17 cellular contexts compared by ENCODE assay signal in the genomic region with DNA sequence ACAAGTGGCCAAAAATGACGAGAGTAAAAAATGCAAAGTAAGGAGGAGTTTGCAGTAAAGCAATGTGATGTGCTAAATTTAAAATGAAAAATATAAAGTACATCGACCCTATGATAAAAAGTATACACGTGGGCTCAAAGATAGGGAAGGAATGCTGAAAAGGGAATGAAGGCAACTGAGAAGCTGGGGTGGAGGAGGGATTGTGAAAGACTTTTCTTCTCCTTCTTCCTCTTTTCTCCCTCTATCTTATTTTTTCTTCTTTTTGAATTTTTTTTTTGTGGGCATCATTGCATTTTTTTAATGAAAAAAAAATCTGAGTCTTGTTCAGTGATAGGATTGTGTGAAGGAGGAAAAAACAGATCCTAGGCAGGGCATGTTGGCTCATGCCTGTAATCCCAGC. TPM values are rescaled to one million over a fixed set of nuclear protein-coding genes. Genes with fewer than 3 reads are reported as not detected.
A peak's percentile ranks its signal among the peaks of the same experiment; 100 is the strongest.
DNase-seq lines count a peak whose midpoint lies in the region; ATAC-seq and TF ChIP-seq lines count a peak whose summit lies in the region.
"Had no signal": no experiment of that assay in that cellular context is flagged by ENCODE, and none has a peak within 500 bp of the region (broad histone marks: within the 10 kb centered on the region; RNA-seq: fewer than 3 reads in every experiment).

No MANE protein-coding gene starts in this region.

- H3K4me3 ChIP-seq in BLaER1 (no peak overlapping the region), lower lobe of right lung (no peak overlapping the region)
- no peak overlapping the region for H3K4me3 ChIP-seq in CD8-positive, alpha-beta memory T cell (ENCODE audit: low read length)
- H3K4me3 ChIP-seq: spleen had no signal

- H3K27me3 ChIP-seq in BLaER1: no peaks in the 10 kb centered on the region
- H3K27me3 ChIP-seq in CD8-positive, alpha-beta memory T cell (ENCODE audit: insufficient read depth, low read length, poor library complexity, severe bottlenecking): no peaks in the 10 kb centered on the region
- H3K27me3 ChIP-seq in lower lobe of right lung (ENCODE audit: low read depth): no peaks in the 10 kb centered on the region
- H3K27me3 ChIP-seq: spleen had no signal

- no peak for DNase-seq in CD8-positive, alpha-beta memory T cell
- DNase-seq in activated CD4-positive, alpha-beta memory T cell treated with anti-CD3 and anti-CD28 coated beads for 36 hours: no peak
- DNase-seq in lower lobe of right lung (no peak), NCI-H2081 (lab: John Stamatoyannopoulos, UW) (no peak), NCI-H510A (lab: John Stamatoyannopoulos, UW) (no peak)
- DNase-seq: cerebellar nuclear complex, H9, kidney, NCI-H1417, NCI-H345, RPMI8226, spleen, substantia nigra had no signal

- peak overlapping the region; percentile 70 to 98 (median 97) for H3K27ac Mint-ChIP-seq in CD8-positive, alpha-beta memory T cell
- peak overlapping the region; percentile 74 for H3K27ac Mint-ChIP-seq in activated CD4-positive, alpha-beta memory T cell treated with anti-CD3 and anti-CD28 coated beads for 36 hours
- H3K27ac Mint-ChIP-seq: progenitor cell of endocrine pancreas had no signal

- POLR2A ChIA-PET in CD8-positive, alpha-beta memory T cell (lab: Charles Lee): interaction anchor here (0.6 kb wide), 1 partner anchor 19 kb away, joined by 4 read pairs; no protein-coding TSS in a partner anchor
- POLR2A ChIA-PET in activated CD4-positive, alpha-beta memory T cell treated with anti-CD3 and anti-CD28 coated beads for 36 hours (lab: Charles Lee): no interaction called here

- H3K4me1 ChIP-seq in BLaER1 (peaks cover 65% of the 10 kb centered on the region), lower lobe of right lung (peaks cover 37% of the 10 kb centered on the region)
- peaks cover 81% of the 10 kb centered on the region for H3K4me1 ChIP-seq in CD8-positive, alpha-beta memory T cell (ENCODE audit: insufficient read depth, low read length)

- ATAC-seq in lower lobe of right lung (peak in 1 of 2 donors; percentile 40), HG02798 (IDR thresholded peaks at IDR 0.05; ENCODE audit: poor library complexity, unreplicated experiment) (no peak)

- no peaks in the 10 kb centered on the region for H3K27me3 Mint-ChIP-seq in CD8-positive, alpha-beta memory T cell
- H3K27me3 Mint-ChIP-seq in activated CD4-positive, alpha-beta memory T cell treated with anti-CD3 and anti-CD28 coated beads for 36 hours: no peaks in the 10 kb centered on the region
- H3K27me3 Mint-ChIP-seq: progenitor cell of endocrine pancreas had no signal

- no peaks in the 10 kb centered on the region for H3K36me3 ChIP-seq in BLaER1
- no peaks in the 10 kb centered on the region for H3K36me3 ChIP-seq in CD8-positive, alpha-beta memory T cell (ENCODE audit: insufficient read depth, low read length)
- H3K36me3 ChIP-seq in lower lobe of right lung: no peaks in the 10 kb centered on the region

- peaks cover 67 to 97% (median 95%) of the 10 kb centered on the region in 3 donors for H3K4me1 Mint-ChIP-seq in CD8-positive, alpha-beta memory T cell
- H3K4me1 Mint-ChIP-seq in activated CD4-positive, alpha-beta memory T cell treated with anti-CD3 and anti-CD28 coated beads for 36 hours (ENCODE audit: low read depth): peaks cover 93% of the 10 kb centered on the region
- H3K4me1 Mint-ChIP-seq: H9 had no signal

- TF ChIP-seq CTCF in lower lobe of right lung (IDR thresholded peaks at IDR 0.05): no peak

- no peak overlapping the region for H3K4me2 ChIP-seq in BLaER1

- H4K20me1 ChIP-seq in BLaER1: no peaks in the 10 kb centered on the region

- no peaks in the 10 kb centered on the region for H3K9me3 Mint-ChIP-seq in CD8-positive, alpha-beta memory T cell
- H3K9me3 Mint-ChIP-seq in activated CD4-positive, alpha-beta memory T cell treated with anti-CD3 and anti-CD28 coated beads for 36 hours: no peaks in the 10 kb centered on the region
- H3K9me3 Mint-ChIP-seq: H9 had no signal

- intact Hi-C loops in activated CD4-positive, alpha-beta memory T cell treated with anti-CD3 and anti-CD28 coated beads for 36 hours (cut with micrococcal nuclease): no loop called here
- intact Hi-C loops in lower lobe of right lung (cut with DNase I): no loop called here

- H3K9me3 ChIP-seq in BLaER1: peaks cover 8% of the 10 kb centered on the region; the same call in 1 of the 2 replicates
- no peaks in the 10 kb centered on the region for H3K9me3 ChIP-seq in CD8-positive, alpha-beta memory T cell (ENCODE audit: low read length)
- no peaks in the 10 kb centered on the region for H3K9me3 ChIP-seq in lower lobe of right lung
- H3K9me3 ChIP-seq: spleen had no signal

- no peak overlapping the region for H3K9ac ChIP-seq in BLaER1

- H3K27ac ChIP-seq in BLaER1 (peak overlapping the region; percentile 10; the same call in 1 of the 2 replicates), lower lobe of right lung (peak overlapping the region; percentile 82)
- H3K27ac ChIP-seq in CD8-positive, alpha-beta memory T cell (ENCODE audit: low read depth, low read length): no peak overlapping the region
- H3K27ac ChIP-seq: epithelial cell of prostate had no signal

- peaks cover 0 to 4% (median 4%) of the 10 kb centered on the region in 3 donors for H3K36me3 Mint-ChIP-seq in CD8-positive, alpha-beta memory T cell
- no peaks in the 10 kb centered on the region for H3K36me3 Mint-ChIP-seq in activated CD4-positive, alpha-beta memory T cell treated with anti-CD3 and anti-CD28 coated beads for 36 hours

- CTCF ChIA-PET in CD8-positive, alpha-beta memory T cell (lab: Charles Lee): interaction anchor here (0.8 to 1.7 kb wide), 6 partner anchors 8 to 52 kb away, joined by 3 to 7 read pairs (median 4); no protein-coding TSS in a partner anchor
- CTCF ChIA-PET in activated CD4-positive, alpha-beta memory T cell treated with anti-CD3 and anti-CD28 coated beads for 36 hours (lab: Charles Lee): interaction anchor here (0.6 to 1.2 kb wide), 4 partner anchors 17 to 1077 kb away, joined by 3 to 4 read pairs (median 3); no protein-coding TSS in a partner anchor

- peak overlapping the region in 3 of 7 donors; percentile 7 to 54 (median 8) for H3K4me3 Mint-ChIP-seq in CD8-positive, alpha-beta memory T cell
- H3K4me3 Mint-ChIP-seq in activated CD4-positive, alpha-beta memory T cell treated with anti-CD3 and anti-CD28 coated beads for 36 hours: peak overlapping the region; percentile 30
- H3K4me3 Mint-ChIP-seq: H9 had no signal

RNA-seq across cellular contexts. Expression of a gene that starts 57.6 kb away (rescaled TPM):
- total RNA-seq in CD8-positive, alpha-beta memory T cell: 100 to 1,000 TPM; 121 to 130 TPM
- 54.6 TPM for polyA plus RNA-seq in CD8-positive, alpha-beta memory T cell
- 100 to 1,000 TPM; 175 to 176 TPM for total RNA-seq in activated CD4-positive, alpha-beta memory T cell treated with anti-CD3 and anti-CD28 coated beads for 36 hours
- 54.0 TPM for total RNA-seq in lower lobe of right lung
